ENCODE assay signal across 2 cellular contexts in genomic region chr3:38840987-38841386, GRCh38.
TF ChIP-seq lines count a peak whose summit lies in the region.

No MANE protein-coding gene starts in this region.

TF ChIP-seq in HCT116, 20 proteins besides CTCF, POLR2A, EP300 and RAD21:
- TF ChIP-seq TCF7L2 (IDR thresholded peaks at IDR 0.05; ENCODE audit: borderline replicate concordance, extremely low read depth, insufficient read depth, insufficient read length) (no peak), ZFX (IDR thresholded peaks at IDR 0.05) (no peak)

TF ChIP-seq in endothelial cell of umbilical vein, 7 proteins besides CTCF, POLR2A, EP300 and RAD21:
- peak; percentile 39 for TF ChIP-seq GATA2 (IDR thresholded peaks at IDR 0.05; ENCODE audit: insufficient read depth, insufficient read length, low read depth, low read length)
- no peak for TF ChIP-seq JUN (IDR thresholded peaks at IDR 0.05; ENCODE audit: borderline replicate concordance, insufficient read depth, insufficient read length, low read depth)
- no peak for TF ChIP-seq EZH2 (IDR thresholded peaks at IDR 0.05; ENCODE audit: borderline replicate concordance, low read depth, low read length, severe bottlenecking)
- TF ChIP-seq MAX (IDR thresholded peaks at IDR 0.05; ENCODE audit: insufficient read depth, insufficient read length), result no peak
- no peak for TF ChIP-seq FOS (IDR thresholded peaks at IDR 0.05; ENCODE audit: borderline replicate concordance, insufficient read depth, low read length)
- TF ChIP-seq POLR2AphosphoS5 (IDR thresholded peaks at IDR 0.05; ENCODE audit: insufficient read depth, low read depth, low read length), result no peak
- no peak for TF ChIP-seq MYC (IDR thresholded peaks at IDR 0.05; ENCODE audit: low read depth, low read length)
